Comparison of ENCODE assay signal across 1 cellular context in the genomic region with DNA sequence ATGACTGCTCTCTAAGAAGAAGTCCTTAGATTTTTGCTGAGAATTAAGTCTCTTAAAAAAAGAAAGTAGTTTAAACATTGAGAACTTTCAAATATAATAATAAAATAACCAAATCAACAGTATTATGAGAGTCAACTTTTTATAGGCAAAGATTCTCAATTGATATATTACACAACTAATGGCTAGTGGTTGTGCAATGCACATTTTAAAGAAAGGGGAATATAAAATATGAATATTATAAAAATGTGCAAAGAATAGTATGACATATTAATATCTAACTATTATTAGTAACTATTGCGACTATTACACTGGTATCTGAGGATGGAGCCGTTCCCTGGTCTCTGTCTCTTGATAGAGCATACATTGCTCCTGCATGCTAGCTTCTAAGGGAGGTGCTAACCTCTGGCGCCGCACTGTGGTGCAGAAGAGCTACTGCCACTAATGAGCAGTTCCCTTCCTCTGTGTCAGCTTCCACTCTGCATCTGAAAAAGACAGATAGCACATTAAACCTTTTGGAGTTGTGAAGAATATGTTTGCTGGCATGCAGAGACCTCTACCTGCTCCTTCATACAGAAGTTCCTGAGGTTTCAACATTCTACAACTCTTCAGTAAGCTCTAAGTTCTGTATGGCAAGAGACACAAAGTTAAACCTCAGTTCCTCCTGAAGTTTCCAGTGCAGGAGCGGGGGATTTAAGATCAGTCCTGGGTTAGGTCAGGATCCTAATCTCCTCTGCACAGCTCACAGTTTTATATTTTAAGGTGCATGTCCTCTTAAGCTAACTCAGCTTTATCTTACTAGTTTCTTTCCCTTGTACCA.
TF ChIP-seq lines count a peak whose summit lies in the region.

No MANE protein-coding gene starts in this region.

TF ChIP-seq in H1, 55 proteins besides CTCF, POLR2A, EP300 and RAD21 (continued from another document):
- TF ChIP-seq SP1 (IDR thresholded peaks at IDR 0.05; ENCODE audit: low read depth, low read length) = no peak
- TF ChIP-seq, protein P1, sequence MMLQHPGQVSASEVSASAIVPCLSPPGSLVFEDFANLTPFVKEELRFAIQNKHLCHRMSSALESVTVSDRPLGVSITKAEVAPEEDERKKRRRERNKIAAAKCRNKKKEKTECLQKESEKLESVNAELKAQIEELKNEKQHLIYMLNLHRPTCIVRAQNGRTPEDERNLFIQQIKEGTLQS (IDR thresholded peaks at IDR 0.05; ENCODE audit: insufficient read depth, low read depth, low read length) = no peak
- no peak for TF ChIP-seq CHD1 (IDR thresholded peaks at IDR 0.05; ENCODE audit: low read depth, low read length)
- no peak for TF ChIP-seq TEAD4 (IDR thresholded peaks at IDR 0.05; ENCODE audit: low read depth, low read length)
